Comparison of ENCODE assay signal across 8 cellular contexts in the genomic region with DNA sequence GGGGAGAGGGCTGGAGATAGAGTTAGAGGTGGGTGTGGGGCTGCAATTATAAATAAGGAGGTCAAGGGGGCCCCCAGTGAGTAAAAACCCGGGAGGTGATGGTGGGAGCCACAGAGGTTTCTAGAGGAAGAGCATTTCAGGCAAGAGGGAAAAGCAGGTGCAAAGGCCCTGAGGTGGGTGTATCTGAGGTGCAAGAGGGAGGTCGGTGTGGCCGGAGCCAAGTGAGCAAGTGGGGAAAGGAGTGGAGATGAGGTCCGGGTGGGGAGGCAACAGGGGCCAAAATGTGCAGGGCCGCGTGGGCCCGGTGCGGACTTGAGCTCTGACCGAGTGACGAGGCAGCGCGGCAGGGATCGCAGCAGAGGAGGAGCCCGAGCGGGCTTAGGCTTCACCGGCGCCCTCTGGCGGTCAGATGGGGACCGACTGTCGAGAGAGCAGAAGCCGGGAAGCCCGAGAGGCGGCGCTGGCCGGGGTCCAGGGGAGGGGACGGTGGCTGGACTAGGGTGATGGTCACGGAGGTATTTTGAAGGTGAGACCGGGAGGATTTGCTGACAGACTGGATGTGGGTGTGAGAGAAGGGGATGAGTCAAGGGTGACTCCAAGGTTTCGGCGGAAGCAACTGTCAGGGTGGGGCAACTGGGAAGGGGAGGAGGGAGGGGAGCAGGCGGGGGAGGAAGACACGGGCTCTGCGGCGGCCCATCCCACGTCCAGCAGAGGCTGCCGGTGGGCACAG. TPM values are rescaled to one million over a fixed set of nuclear protein-coding genes. Genes with fewer than 3 reads are reported as not detected.
DNase-seq lines count a peak whose midpoint lies in the region; ATAC-seq and TF ChIP-seq lines count a peak whose summit lies in the region.

No MANE protein-coding gene starts in this region.

- peak overlapping the region; percentile 1 for H3K4me3 ChIP-seq in kidney epithelial cell (ENCODE audit: low read depth, low read length)

- no peak for ATAC-seq in HG02870 (IDR thresholded peaks at IDR 0.05; ENCODE audit: unreplicated experiment)

- no peaks in the 10 kb centered on the region for H3K36me3 ChIP-seq in kidney epithelial cell (ENCODE audit: control insufficient read depth, insufficient read depth, low read length)

- peak; percentile 99 for TF ChIP-seq CTCF in kidney epithelial cell (IDR thresholded peaks at IDR 0.05; ENCODE audit: insufficient read depth, low read length, poor library complexity, severe bottlenecking)

- DNase-seq in AG08395 (ENCODE audit: low spot score) = peak; percentile 90
- DNase-seq in H4 (ENCODE audit: low spot score) = peak; percentile 88
- peak; percentile 67 for DNase-seq in NCI-H345 (lab: John Stamatoyannopoulos, UW)
- DNase-seq in activated CD4-positive, alpha-beta T cell treated with anti-CD3 and anti-CD28 coated beads for 1 hour = peak; percentile 78
- DNase-seq in cerebellum (ENCODE audit: low spot score) = peak; percentile 79
- DNase-seq in kidney epithelial cell (ENCODE audit: low read depth) = peak; percentile 61
- peak; percentile 67 to 84 for DNase-seq in stimulated activated CD4-positive, alpha-beta T cell treated with anti-CD3 and anti-CD28 coated beads, Interleukin-15, amount 100 ng/mL, for 48 hours (ENCODE audit: low read depth in 2 of 2)

- H3K27me3 ChIP-seq in kidney epithelial cell (ENCODE audit: control insufficient read depth, insufficient read depth, low read length) = no peaks in the 10 kb centered on the region

RNA-seq across cellular contexts. Expression of a gene that starts 17.7 kb away (rescaled TPM):
- total RNA-seq in H4 (2014; rRNA removed; shearing (Covaris generic)) = not detected in 2 replicates
- total RNA-seq in cerebellum = not detected
- not detected in 2 replicates for total RNA-seq in kidney epithelial cell

RNA-seq across cellular contexts. Expression of a gene that starts 26.0 kb away (rescaled TPM):
- 0.06 and 1.6 TPM in 2 replicates for total RNA-seq in H4 (2014; rRNA removed; shearing (Covaris generic))
- total RNA-seq in cerebellum = not detected
- 0.25 and 2.3 TPM in 2 replicates for total RNA-seq in kidney epithelial cell

RNA-seq across cellular contexts. Expression of a gene that starts 30.1 kb away (rescaled TPM):
- 1,978 and 2,048 TPM in 2 replicates for total RNA-seq in H4 (2014; rRNA removed; shearing (Covaris generic))
- total RNA-seq in cerebellum (670 TPM), kidney epithelial cell (2,979 and 3,293 TPM in 2 replicates)

RNA-seq across cellular contexts. Expression of a gene that starts 30.5 kb away (rescaled TPM):
- 6.5 and 9.0 TPM in 2 replicates for total RNA-seq in H4 (2014; rRNA removed; shearing (Covaris generic))
- total RNA-seq in cerebellum (9.8 TPM), kidney epithelial cell (27.9 and 30.3 TPM in 2 replicates)

RNA-seq across cellular contexts. Expression of a gene that starts 36.9 kb away (rescaled TPM):
- total RNA-seq in H4 (2014; rRNA removed; shearing (Covaris generic)) = 0.23 TPM in 1 of 2 replicates, not detected in the other
- total RNA-seq in cerebellum = not detected
- 0.48 and 0.50 TPM in 2 replicates for total RNA-seq in kidney epithelial cell
